9 cellular contexts compared by ENCODE assay signal in the genomic region with DNA sequence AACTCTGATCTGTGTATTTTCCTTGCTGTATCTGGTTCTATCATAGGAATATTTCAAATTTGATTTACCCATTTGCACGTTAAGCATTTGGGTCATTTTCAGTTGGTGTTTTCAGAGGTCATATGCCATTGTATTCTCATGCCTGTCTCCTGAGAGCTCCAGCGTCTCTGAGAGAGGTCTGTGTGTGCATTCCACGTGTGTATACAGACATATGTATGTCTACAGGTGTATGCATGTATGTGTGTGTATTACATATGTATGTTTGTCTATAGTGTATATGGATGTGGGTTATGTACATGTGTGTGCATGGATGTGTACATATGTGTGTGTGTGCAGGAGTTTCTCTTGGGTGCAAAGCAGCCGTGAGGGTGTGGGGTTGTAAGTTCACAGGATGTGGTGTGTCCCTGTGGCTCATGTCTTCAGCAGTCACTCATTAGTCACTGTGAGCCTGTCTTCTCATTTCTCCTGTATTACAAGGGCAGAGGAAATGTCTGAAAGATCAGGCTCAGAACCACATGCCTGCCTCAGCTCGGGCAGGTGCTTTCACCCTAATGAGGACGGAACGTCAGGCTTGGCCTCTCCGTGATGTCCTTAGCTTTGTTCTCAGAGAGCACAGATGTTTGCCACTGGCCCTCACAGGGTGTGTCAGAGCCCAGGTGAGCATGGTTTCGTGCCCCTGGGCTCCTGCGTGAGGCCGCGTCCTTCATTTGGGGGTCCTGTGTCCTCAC.
DNase-seq lines count a peak whose midpoint lies in the region; ATAC-seq, FAIRE-seq and TF ChIP-seq lines count a peak whose summit lies in the region.
"Had no signal": no experiment of that assay in that cellular context is flagged by ENCODE, and none has a peak within 500 bp of the region (broad histone marks: within the 10 kb centered on the region; RNA-seq: fewer than 3 reads in every experiment).

No MANE protein-coding gene starts in this region.

- H3K9me1 ChIP-seq in keratinocyte (ENCODE audit: control insufficient read depth, extremely low read depth, insufficient read depth, low read length), result peaks cover 3% of the 10 kb centered on the region

- H3K4me1 ChIP-seq in keratinocyte (ENCODE audit: control insufficient read depth, extremely low read depth, insufficient read depth, low read length) (peaks cover 13% of the 10 kb centered on the region), thoracic aorta (ENCODE audit: control insufficient read depth in 1 of 2, low read depth in 2 of 2) (peaks cover 5 to 32% of the 10 kb centered on the region in 2 donors)

- H2AFZ ChIP-seq in keratinocyte (ENCODE audit: control insufficient read depth, low read length), result no peak overlapping the region

- no peak for TF ChIP-seq CTCF in keratinocyte (optimal IDR thresholded peaks at IDR 0.05 in 1 of 3, IDR thresholded peaks at IDR 0.05 in 1 of 3, conservative IDR thresholded peaks at IDR 0.05 in 1 of 3; ENCODE audit: extremely low read depth in 1 of 3, insufficient read depth in 2 of 3, low read length in 3 of 3)
- TF ChIP-seq CTCF in thoracic aorta (IDR thresholded peaks at IDR 0.05), result no peak
- TF ChIP-seq CTCF in endothelial cell (IDR thresholded peaks at IDR 0.05; ENCODE audit: unreplicated experiment), result no peak

- no peak overlapping the region for H3K4me2 ChIP-seq in keratinocyte (ENCODE audit: control insufficient read depth, extremely low read depth, insufficient read depth, low read depth, low read length)

- H3K36me3 ChIP-seq in keratinocyte (ENCODE audit: control insufficient read depth in 2 of 2, extremely low read depth in 1 of 2, insufficient read depth in 2 of 2, low read length in 2 of 2), result no peaks in the 10 kb centered on the region
- no peaks in the 10 kb centered on the region for H3K36me3 ChIP-seq in thoracic aorta

- ATAC-seq in GM18868 (IDR thresholded peaks at IDR 0.05; ENCODE audit: unreplicated experiment) (peak; percentile 76), HG03442 (IDR thresholded peaks at IDR 0.05; ENCODE audit: unreplicated experiment) (peak; percentile 85), thoracic aorta (ENCODE audit: insufficient number of reproducible peaks, low FRiP score, low read depth) (no peak)

- DNase-seq in activated CD8-positive, alpha-beta memory T cell treated with anti-CD3 and anti-CD28 coated beads, Interleukin-2, amount 50 U/mL, for 4 hours, result peak; percentile 32
- no peak for DNase-seq in keratinocyte (ENCODE audit: low read depth, low spot score)
- DNase-seq in thoracic aorta (ENCODE audit: low spot score), result no peak
- no peak for DNase-seq in endothelial cell (ENCODE audit: low spot score)
- DNase-seq in G401 (ENCODE audit: low spot score), result no peak
- no peak for DNase-seq in NCI-H1930 (lab: John Stamatoyannopoulos, UW)

- no peaks in the 10 kb centered on the region for H3K4me1 Mint-ChIP-seq in endothelial cell (ENCODE audit: unreplicated experiment)

- H3K9me3 ChIP-seq in keratinocyte (ENCODE audit: control insufficient read depth, low read depth, low read length) (no peaks in the 10 kb centered on the region), thoracic aorta (no peaks in the 10 kb centered on the region)
- H3K9me3 ChIP-seq: heart left ventricle had no signal

- H4K20me1 ChIP-seq in keratinocyte (ENCODE audit: control insufficient read depth, extremely low read depth, insufficient read depth, low read length), result no peaks in the 10 kb centered on the region

- H3K9ac ChIP-seq in keratinocyte (ENCODE audit: control insufficient read depth, extremely low read depth, insufficient read depth, low read length), result no peak overlapping the region

- dilution Hi-C loops in keratinocyte (cut with MboI; ENCODE audit: extremely low pct_ligation_motif_present, low sequenced_read_pairs), result no loop called here

- no peak overlapping the region for H3K4me3 ChIP-seq in keratinocyte (ENCODE audit: control insufficient read depth in 2 of 3, extremely low read depth in 1 of 3, insufficient read depth in 2 of 3, low read depth in 1 of 3, low read length in 3 of 3)
- H3K4me3 ChIP-seq in thoracic aorta, result no peak overlapping the region
- H3K4me3 ChIP-seq: heart left ventricle had no signal

- no peaks in the 10 kb centered on the region for H3K27me3 ChIP-seq in keratinocyte (ENCODE audit: control insufficient read depth, extremely low read depth, insufficient read depth, low read length)
- H3K27me3 ChIP-seq in thoracic aorta (replicated peaks; ENCODE audit: insufficient read depth), result no peaks in the 10 kb centered on the region
- H3K27me3 ChIP-seq: heart left ventricle had no signal

- H3K36me3 Mint-ChIP-seq in endothelial cell (ENCODE audit: low read depth, unreplicated experiment), result peaks cover 12% of the 10 kb centered on the region

- no peak overlapping the region for H3K27ac Mint-ChIP-seq in endothelial cell (ENCODE audit: unreplicated experiment)

- no peaks in the 10 kb centered on the region for H3K9me3 Mint-ChIP-seq in endothelial cell (ENCODE audit: unreplicated experiment)

- peak; percentile 73 for FAIRE-seq in keratinocyte (lab: Jason Lieb, UNC)

- H3K4me3 Mint-ChIP-seq in endothelial cell (ENCODE audit: unreplicated experiment), result no peak overlapping the region

- in situ Hi-C loops in G401 (cut with HindIII; ENCODE audit: low sequenced_read_pairs), result no loop called here

- no peaks in the 10 kb centered on the region for H3K79me2 ChIP-seq in keratinocyte (ENCODE audit: control insufficient read depth, insufficient read depth, low read length)

- peaks cover 12% of the 10 kb centered on the region for H3K27me3 Mint-ChIP-seq in endothelial cell (ENCODE audit: unreplicated experiment)

- H3K27ac ChIP-seq in keratinocyte (ENCODE audit: control insufficient read depth, insufficient read depth, low read length) (no peak overlapping the region), thoracic aorta (peak overlapping the region; percentile 45 to 46)
